In genomic region chr10:71679425-71679824, GRCh38 we compare ENCODE assay signal across 1 cellular context.
TF ChIP-seq lines count a peak whose summit lies in the region.

No MANE protein-coding gene starts in this region.

TF ChIP-seq in K562, 482 proteins besides CTCF, POLR2A, EP300 and RAD21 (continued from another document):
- TF ChIP-seq GABPA (tag; conservative IDR thresholded peaks at IDR 0.05; ENCODE audit: low read depth): peak; percentile 65
